Comparison of ENCODE assay signal across 20 cellular contexts in the genomic region with DNA sequence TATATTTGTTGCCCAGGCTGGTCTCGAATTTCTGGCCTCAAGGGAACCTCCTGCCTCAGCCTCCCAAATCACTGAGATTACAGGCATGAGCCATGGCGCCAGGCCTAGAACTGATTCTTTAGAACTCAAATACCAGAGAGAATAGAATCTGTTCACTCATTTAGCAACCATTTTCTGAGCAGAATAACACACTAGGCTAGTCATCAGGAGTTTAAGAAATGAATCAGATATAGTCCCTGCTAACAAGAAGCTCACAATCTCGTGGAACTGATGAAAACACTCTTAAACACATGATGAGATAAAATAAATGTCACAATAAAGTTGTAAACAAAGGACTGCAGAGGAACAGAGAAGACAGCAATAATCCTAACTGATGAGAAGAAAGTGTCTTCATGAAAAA. TPM values are rescaled to one million over a fixed set of nuclear protein-coding genes. Genes with fewer than 3 reads are reported as not detected.
DNase-seq lines count a peak whose midpoint lies in the region; ATAC-seq, FAIRE-seq and TF ChIP-seq lines count a peak whose summit lies in the region.
"Had no signal": no experiment of that assay in that cellular context is flagged by ENCODE, and none has a peak within 500 bp of the region (broad histone marks: within the 10 kb centered on the region; RNA-seq: fewer than 3 reads in every experiment).

No MANE protein-coding gene starts in this region.

- no peak overlapping the region; the same call in 1 of the 2 replicates for H4K91ac ChIP-seq in IMR-90 (ENCODE audit: insufficient read depth, low read depth, low read length)

- TF ChIP-seq POLR2A in IMR-90 (IDR thresholded peaks at IDR 0.05; ENCODE audit: low read depth, low read length) (no peak), endothelial cell of umbilical vein (IDR thresholded peaks at IDR 0.05; ENCODE audit: low read depth, low read length) (no peak), esophagus squamous epithelium (IDR thresholded peaks at IDR 0.05) (no peak)

- H2AK5ac ChIP-seq in IMR-90 (ENCODE audit: low read depth, low read length): 0 out of 2 replicates have a peak overlapping the region, but pooled peaks have one; percentile 37

- H3K9ac ChIP-seq in IMR-90 (ENCODE audit: low read depth, low read length) (no peak overlapping the region; the same call in 1 of the 2 replicates), endothelial cell of umbilical vein (replicated peaks; ENCODE audit: extremely low read depth, insufficient read depth, low read length) (no peak overlapping the region)

- POLR2A ChIA-PET in IMR-90 (lab: Charles Lee; ENCODE audit: unreplicated experiment) (interaction anchor here (0.6 kb wide), 2 partner anchors 50 to 82 kb away, joined by 3 to 4 read pairs; no protein-coding TSS in a partner anchor), endothelial cell of umbilical vein (lab: Charles Lee) (no interaction called here)

- peak overlapping the region; percentile 44; the same call in 1 of the 2 replicates for H2BK20ac ChIP-seq in IMR-90 (ENCODE audit: low read depth, low read length)

- H3K9me3 ChIP-seq in IMR-90 (ENCODE audit: control insufficient read depth, insufficient read depth, low read length) (no peaks in the 10 kb centered on the region), endothelial cell of umbilical vein (replicated peaks; ENCODE audit: control insufficient read depth, insufficient read depth, low read length) (no peaks in the 10 kb centered on the region), osteoblast (ENCODE audit: low read depth, low read length) (no peaks in the 10 kb centered on the region), esophagus squamous epithelium (no peaks in the 10 kb centered on the region)
- H3K9me3 ChIP-seq: breast epithelium, psoas muscle, spleen, tibial nerve had no signal

- H3K79me2 ChIP-seq in endothelial cell of umbilical vein (ENCODE audit: control insufficient read depth, insufficient read depth, low read length) (no peaks in the 10 kb centered on the region), osteoblast (ENCODE audit: insufficient read depth, low read length) (no peaks in the 10 kb centered on the region)

- peak overlapping the region in 1 of 2 experiments; percentile 73; a peak in 1 of 4 replicates for H4K8ac ChIP-seq in IMR-90 (ENCODE audit: low read depth in 2 of 2, low read length in 2 of 2)

- dilution Hi-C loops in IMR-90 (cut with HindIII; ENCODE audit: low sequenced_read_pairs, unreplicated experiment): no loop called here
- dilution Hi-C loops in endothelial cell of umbilical vein (cut with MboI; ENCODE audit: extremely low pct_ligation_motif_present, low sequenced_read_pairs): no loop called here

- H2BK120ac ChIP-seq in IMR-90 (ENCODE audit: low read depth, low read length): peak overlapping the region; percentile 79

- TF ChIP-seq CTCF in IMR-90 (conservative IDR thresholded peaks at IDR 0.05; ENCODE audit: low read depth, low read length): no peak
- no peak for TF ChIP-seq CTCF in endothelial cell of umbilical vein (IDR thresholded peaks at IDR 0.05; ENCODE audit: extremely low read depth in 1 of 2, insufficient read depth in 1 of 2, low read depth in 1 of 2, low read length in 2 of 2)
- TF ChIP-seq CTCF in osteoblast (IDR thresholded peaks at IDR 0.05; ENCODE audit: extremely low read depth, low read depth, low read length): no peak
- no peak for TF ChIP-seq CTCF in esophagus squamous epithelium (IDR thresholded peaks at IDR 0.05)

- BruUV-seq in IMR-90 (replicated peaks; lab: Mats Ljungman, UMichigan) (no TSS peak), endothelial cell of umbilical vein (replicated peaks; lab: Mats Ljungman, UMichigan) (no TSS peak)

- H3K36me3 ChIP-seq in IMR-90 (ENCODE audit: control insufficient read depth, insufficient read depth, low read length) (no peaks in the 10 kb centered on the region), endothelial cell of umbilical vein (ENCODE audit: control insufficient read depth in 2 of 2, extremely low read depth in 1 of 2, insufficient read depth in 2 of 2, low read length in 2 of 2) (no peaks in the 10 kb centered on the region), osteoblast (ENCODE audit: insufficient read depth, low read length) (no peaks in the 10 kb centered on the region), esophagus squamous epithelium (no peaks in the 10 kb centered on the region)
- H3K36me3 ChIP-seq: breast epithelium, spleen, tibial nerve had no signal

- peaks cover 8% of the 10 kb centered on the region; the same call in 1 of the 2 replicates for H3K9me1 ChIP-seq in IMR-90 (ENCODE audit: insufficient read depth, low read length)
- H3K9me1 ChIP-seq in endothelial cell of umbilical vein (replicated peaks; ENCODE audit: control insufficient read depth, extremely low read depth, insufficient read depth, low read length): no peaks in the 10 kb centered on the region

- H3K27ac ChIP-seq in IMR-90 (ENCODE audit: insufficient read depth, low read length): peak overlapping the region; percentile 5; the same call in 1 of the 2 replicates
- H3K27ac ChIP-seq in endothelial cell of umbilical vein (ENCODE audit: insufficient read depth, low read depth, low read length): no peak overlapping the region
- H3K27ac ChIP-seq in osteoblast (ENCODE audit: low read depth, low read length): peak overlapping the region; percentile 31
- H3K27ac ChIP-seq in esophagus squamous epithelium: no peak overlapping the region
- H3K27ac ChIP-seq: breast epithelium, psoas muscle, spleen, tibial nerve had no signal

- H3K23ac ChIP-seq in IMR-90 (ENCODE audit: low read depth, low read length): peak overlapping the region; percentile 9; the same call in 1 of the 2 replicates

- peak overlapping the region; percentile 14; the same call in 1 of the 2 replicates for H4K5ac ChIP-seq in IMR-90 (ENCODE audit: low read depth, low read length)

- CTCF ChIA-PET in IMR-90 (lab: Yijun Ruan, JAX) (no interaction called here), endothelial cell of umbilical vein (lab: Charles Lee) (interaction anchor here (0.7 kb wide), 1 partner anchor 11 kb away, joined by 3 read pairs; no protein-coding TSS in a partner anchor)

- H3K56ac ChIP-seq in IMR-90 (ENCODE audit: extremely low read depth, insufficient read depth, low read length): no peak overlapping the region

- TF ChIP-seq RAD21 in IMR-90 (IDR thresholded peaks at IDR 0.05; ENCODE audit: low read length): no peak

- peak; percentile 55 for FAIRE-seq in endothelial cell of umbilical vein (lab: Jason Lieb, UNC)
- FAIRE-seq: HepG2 had no signal

- peak overlapping the region; percentile 44; the same call in 1 of the 2 replicates for H3K18ac ChIP-seq in IMR-90 (ENCODE audit: low read depth, low read length)

- H3K4me1 ChIP-seq in IMR-90 (ENCODE audit: control insufficient read depth, insufficient read depth, low read length) (peaks cover 10% of the 10 kb centered on the region), endothelial cell of umbilical vein (ENCODE audit: control insufficient read depth, extremely low read depth, insufficient read depth, low read length) (no peaks in the 10 kb centered on the region), osteoblast (ENCODE audit: insufficient read depth, low read length) (peaks cover 15% of the 10 kb centered on the region), esophagus squamous epithelium (peaks cover 0 to 9% (median 4%) of the 10 kb centered on the region in 3 donors)
- H3K4me1 ChIP-seq: breast epithelium, psoas muscle, spleen, tibial nerve had no signal

- no peaks in the 10 kb centered on the region for H3K27me3 ChIP-seq in IMR-90 (ENCODE audit: control insufficient read depth, insufficient read depth, low read length)
- H3K27me3 ChIP-seq in endothelial cell of umbilical vein (ENCODE audit: control insufficient read depth in 2 of 2, insufficient read depth in 2 of 2, low read length in 2 of 2): no peaks in the 10 kb centered on the region
- no peaks in the 10 kb centered on the region for H3K27me3 ChIP-seq in osteoblast (ENCODE audit: insufficient read depth, low read length)
- H3K27me3 ChIP-seq in esophagus squamous epithelium: no peaks in the 10 kb centered on the region
- H3K27me3 ChIP-seq: breast epithelium, spleen, tibial nerve had no signal

- H4K20me1 ChIP-seq in IMR-90 (ENCODE audit: insufficient read depth, low read length) (no peaks in the 10 kb centered on the region), endothelial cell of umbilical vein (replicated peaks; ENCODE audit: control insufficient read depth, extremely low read depth, insufficient read depth, low read length) (no peaks in the 10 kb centered on the region), osteoblast (ENCODE audit: insufficient read depth, low read length) (no peaks in the 10 kb centered on the region)

- H3K79me1 ChIP-seq in IMR-90 (ENCODE audit: low read depth in 1 of 2, low read length in 2 of 2): no peaks in the 10 kb centered on the region

- H3K4me3 ChIP-seq in IMR-90 (ENCODE audit: insufficient read depth, low read depth, low read length) (no peak overlapping the region), endothelial cell of umbilical vein (replicated peaks in 1 of 3; ENCODE audit: insufficient read depth in 1 of 3, low read depth in 1 of 3, low read length in 3 of 3) (no peak overlapping the region), osteoblast (ENCODE audit: insufficient read depth, low read length) (no peak overlapping the region), esophagus squamous epithelium (no peak overlapping the region)
- H3K4me3 ChIP-seq: breast epithelium, psoas muscle, spleen, tibial nerve had no signal

- intact Hi-C loops in IMR-90 (cut with micrococcal nuclease): loop anchor here (10.0 kb wide), 1 partner anchor 187 kb away; no protein-coding TSS in a partner anchor
- intact Hi-C loops in endothelial cell of umbilical vein (cut with micrococcal nuclease): no loop called here
- intact Hi-C loops in esophagus squamous epithelium (cut with DNase I): no loop called here

- DNase-seq in activated CD4-positive, alpha-beta T cell treated with anti-CD3 and anti-CD28 coated beads for 48 hours: peak; percentile 18
- DNase-seq in activated CD4-positive, alpha-beta T cell treated with anti-CD3 and anti-CD28 coated beads for 1 hour: no peak
- peak; percentile 86 for DNase-seq in IMR-90
- no peak for DNase-seq in endothelial cell of umbilical vein (ENCODE audit: low read depth, low spot score)
- DNase-seq in osteoblast (ENCODE audit: insufficient read length, low spot score, missing footprints): peak; percentile 93
- DNase-seq in esophagus squamous epithelium (lab: John Stamatoyannopoulos, UW): no peak
- no peak for DNase-seq in NCI-H510A treated with DMSO at 0.1 percent for 48 hours (lab: John Stamatoyannopoulos, UW)
- DNase-seq: activated CD4-positive, alpha-beta T cell treated with anti-CD3 and anti-CD28 coated beads, Interleukin-2, amount 10 ng/mL, durations not matched to agents 7 days and 5 days; CD4-positive, CD25-positive, alpha-beta regulatory T cell; GOT3; hypothalamus; natural killer cell; NCI-H1930; NCI-H510A; psoas muscle had no signal

- no peak overlapping the region for H2AK9ac ChIP-seq in IMR-90 (replicated peaks; ENCODE audit: low read depth, low read length, poor library complexity)

- H2BK15ac ChIP-seq in IMR-90 (ENCODE audit: low read depth, low read length): peak overlapping the region; percentile 54; the same call in 1 of the 3 replicates

- 78% methylated on average over 1 of the region's 3 CpGs; no CpG with 5 or more reads in 1 of the 2 experiments for WGBS in IMR-90 (ENCODE audit: extremely low coverage in 2 of 2, insufficient read length in 1 of 2), 2 experiments
- 60 to 67% methylated on average over 3 of the region's 3 CpGs for WGBS in esophagus squamous epithelium, 2 donors

- H3K14ac ChIP-seq in IMR-90 (replicated peaks; ENCODE audit: low read depth, low read length): peak overlapping the region; percentile 23; the same call in 1 of the 2 replicates

- peak overlapping the region; percentile 57 for H3K4ac ChIP-seq in IMR-90 (ENCODE audit: low read depth, low read length)

- H2BK5ac ChIP-seq in IMR-90 (ENCODE audit: low read depth, low read length, poor library complexity, severe bottlenecking): peak overlapping the region; percentile 83

- H2AFZ ChIP-seq in IMR-90 (replicated peaks; ENCODE audit: low read length, poor library complexity) (peak overlapping the region; percentile 89), endothelial cell of umbilical vein (ENCODE audit: low read depth, low read length) (no peak overlapping the region), osteoblast (ENCODE audit: low read length) (peak overlapping the region; percentile 73)

- in situ Hi-C loops in IMR-90 (cut with MboI; ENCODE audit: low sequenced_read_pairs): no loop called here

- H3K4me2 ChIP-seq in IMR-90 (ENCODE audit: low read depth, low read length) (peak overlapping the region; percentile 59), endothelial cell of umbilical vein (ENCODE audit: insufficient read depth, low read length) (no peak overlapping the region), osteoblast (ENCODE audit: insufficient read depth, low read length) (no peak overlapping the region)

- ATAC-seq in IMR-90 (ENCODE audit: low read depth) (peak; percentile 90), GM19395 (IDR thresholded peaks at IDR 0.05; ENCODE audit: unreplicated experiment) (no peak)
- ATAC-seq: HepG2, natural killer cell, psoas muscle had no signal

RNA-seq across cellular contexts. Expression of a gene that starts 55.8 kb away (rescaled TPM):
- total RNA-seq in IMR-90 (2012; rRNA removed): 5.4 and 5.6 TPM in 2 replicates
- polyA plus RNA-seq in IMR-90 (2012; rRNA removed): 12.5 and 13.5 TPM in 2 replicates
- polyA plus RNA-seq in IMR-90 (2012; cell fraction: cytosol; rRNA removed): 7.6 and 15.1 TPM in 2 replicates
- polyA plus RNA-seq in IMR-90 (2012; cell fraction: nucleus; rRNA removed; ENCODE audit: low replicate concordance): 16.3 and 19.4 TPM in 2 replicates
- total RNA-seq in endothelial cell of umbilical vein: 13.1 and 14.0 TPM in 2 replicates
- polyA plus RNA-seq in endothelial cell of umbilical vein: 6.8 and 9.1 TPM in 2 replicates
- 6.7 and 7.0 TPM in 2 replicates for polyA plus RNA-seq in endothelial cell of umbilical vein (2011; cell fraction: cytosol; rRNA removed)
- polyA plus RNA-seq in endothelial cell of umbilical vein (2011; cell fraction: nucleus; rRNA removed): 11.7 and 12.2 TPM in 2 replicates
- 8.1 and 11.3 TPM in 2 replicates for polyA plus RNA-seq in endothelial cell of umbilical vein (2012)
- 15.1 and 16.0 TPM in 2 replicates for polyA minus RNA-seq in endothelial cell of umbilical vein
- polyA minus RNA-seq in endothelial cell of umbilical vein (2011; cell fraction: cytosol; rRNA and poly(A)+ RNA removed): 27.2 TPM
- 10.3 and 10.8 TPM in 2 replicates for polyA minus RNA-seq in endothelial cell of umbilical vein (2011; cell fraction: nucleus; rRNA and poly(A)+ RNA removed)
- total RNA-seq in osteoblast: 27.4 and 29.3 TPM in 2 replicates
- 10 to 100 TPM in 2 of 4 donors, 1 to 10 TPM in 2; 6.3 to 22.3 (median 11.2) TPM for total RNA-seq in esophagus squamous epithelium

Comparison
In these comparisons a context has a peak if more than half of its experiments do, and no peak if none do; other contexts are left out.
1. DNase-seq: peak in activated CD4-positive, alpha-beta T cell treated with anti-CD3 and anti-CD28 coated beads for 48 hours (single experiment), IMR-90 (single experiment) and osteoblast (single experiment); none in activated CD4-positive, alpha-beta T cell treated with anti-CD3 and anti-CD28 coated beads for 1 hour (single experiment), endothelial cell of umbilical vein (single experiment), esophagus squamous epithelium (single experiment) and NCI-H510A treated with DMSO at 0.1 percent for 48 hours (single experiment).
2. H3K27ac ChIP-seq: peak in IMR-90 (single experiment) and osteoblast (single experiment); none in endothelial cell of umbilical vein (single experiment) and esophagus squamous epithelium (0 of 4).